Comparison of ENCODE assay signal across 32 cellular contexts in the genomic region with DNA sequence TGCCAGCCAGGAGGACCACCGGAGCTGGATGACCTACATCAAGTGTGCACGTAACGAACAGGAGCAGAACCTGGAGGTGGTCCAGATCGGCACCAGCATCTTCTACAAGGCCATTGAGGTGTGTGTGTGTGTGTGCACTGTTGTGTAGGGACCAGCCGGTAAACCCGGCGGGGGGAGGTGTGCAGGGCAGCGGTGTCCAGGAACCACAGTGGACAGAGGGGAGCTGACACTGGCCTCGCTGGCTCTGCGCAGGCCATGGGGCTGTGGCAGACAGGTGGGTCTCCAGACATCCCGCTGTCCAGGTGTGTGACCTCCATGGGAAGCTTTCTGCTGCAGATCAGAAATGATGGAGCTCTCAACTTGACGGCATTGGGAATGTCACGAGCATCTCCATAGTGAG. TPM values are rescaled to one million over a fixed set of nuclear protein-coding genes. Genes with fewer than 3 reads are reported as not detected.
"Had no signal": no experiment of that assay in that cellular context is flagged by ENCODE, and none has a peak within 500 bp of the region (broad histone marks: within the 10 kb centered on the region; RNA-seq: fewer than 3 reads in every experiment).

No MANE protein-coding gene starts in this region.

- FAIRE-seq: astrocyte, colon had no signal

- H3K36me3 ChIP-seq: brain microvascular endothelial cell, esophagus muscularis mucosa, gastrocnemius medialis, heart left ventricle, WERI-Rb-1 had no signal

- DNase-seq: activated B cell treated with CpG ODN at 0.5 μM for 24 hours; activated CD4-positive, alpha-beta T cell treated with anti-CD3 and anti-CD28 coated beads for 48 hours; activated CD4-positive, alpha-beta T cell treated with anti-CD3 and anti-CD28 coated beads, Interleukin-2, amount 50 U/mL, for 1 hour; activated CD4-positive, alpha-beta T cell treated with anti-CD3 and anti-CD28 coated beads, Interleukin-2, amount 50 U/mL, for 48 hours; activated CD8-positive, alpha-beta memory T cell treated with anti-CD3 and anti-CD28 coated beads for 24 hours; activated CD8-positive, alpha-beta T cell treated with anti-CD3 and anti-CD28 coated beads for 36 hours; activated effector memory CD4-positive, alpha-beta T cell treated with anti-CD3 and anti-CD28 coated beads, Interleukin-2, amount 50 U/mL, for 16 hours; activated naive CD4-positive, alpha-beta T cell treated with anti-CD3 and anti-CD28 coated beads for 36 hours; activated T-cell treated with anti-CD3 and anti-CD28 coated beads, Interleukin-2, amount 50 U/mL, for 1 hour; activated T-cell treated with anti-CD3 and anti-CD28 coated beads, Interleukin-2, amount 50 U/mL, for 48 hours; amniotic stem cell; anterior cingulate cortex; brain microvascular endothelial cell; cortex of kidney; dermis blood vessel endothelial cell; effector CD4-positive, alpha-beta T cell; effector memory CD8-positive, alpha-beta T cell; erythroblast; foreskin keratinocyte; gastrocnemius medialis; glutamatergic neuron; heart left ventricle; T-helper 1 cell; T-helper 17 cell; T1000 had no signal

- H3K9me3 ChIP-seq: esophagus muscularis mucosa, gastrocnemius medialis, heart left ventricle had no signal

- H3K27ac ChIP-seq: brain microvascular endothelial cell, esophagus muscularis mucosa, foreskin keratinocyte, gastrocnemius medialis, heart left ventricle, WERI-Rb-1 had no signal

- H3K4me1 ChIP-seq: foreskin keratinocyte had no signal

- ATAC-seq: activated CD4-positive, CD25-positive, alpha-beta regulatory T cell treated with anti-CD3 and anti-CD28 coated beads, Interleukin-2, amount 50 U/mL, for 24 hours; activated CD8-positive, alpha-beta T cell treated with anti-CD3 and anti-CD28 coated beads for 36 hours; effector memory CD8-positive, alpha-beta T cell; foreskin keratinocyte; gastrocnemius medialis; heart left ventricle; T-helper 17 cell had no signal

- H3K4me3 ChIP-seq: esophagus muscularis mucosa, gastrocnemius medialis, heart left ventricle had no signal

RNA-seq across cellular contexts. Expression of a gene that starts 3.8 kb away (rescaled TPM):
- total RNA-seq: activated B cell treated with CpG ODN at 0.5 μM for 24 hours; activated naive CD4-positive, alpha-beta T cell treated with anti-CD3 and anti-CD28 coated beads for 36 hours; bronchial epithelial cell; cardiac septum; dermis blood vessel endothelial cell; esophagus muscularis mucosa; foreskin keratinocyte; gastrocnemius medialis; T-helper 17 cell had no signal
- polyA plus RNA-seq: foreskin keratinocyte, heart left ventricle had no signal
